ENCODE assay signal across 2 cellular contexts in the genomic region with DNA sequence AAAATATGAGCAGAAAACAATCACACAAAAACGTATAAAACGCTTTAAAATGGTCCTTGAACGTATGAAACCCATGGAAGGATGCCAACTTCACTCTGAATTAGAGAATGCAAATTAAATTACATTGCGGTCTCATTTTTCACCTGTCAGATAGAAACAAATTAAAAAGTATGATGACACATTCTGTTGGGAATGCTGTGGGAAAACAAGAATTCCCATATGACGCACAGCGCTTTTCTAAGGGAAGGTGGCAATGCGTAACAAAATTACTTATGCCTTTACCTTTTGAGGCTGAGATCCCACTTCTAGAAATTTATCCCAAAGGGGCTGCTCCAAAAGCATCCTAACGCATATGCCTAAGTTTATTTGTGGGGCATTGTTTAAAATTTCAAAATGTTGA.
TF ChIP-seq lines count a peak whose summit lies in the region.

No MANE protein-coding gene starts in this region.

TF ChIP-seq in IMR-90, 13 proteins besides CTCF, POLR2A, EP300 and RAD21:
- no peak for TF ChIP-seq MXI1 (IDR thresholded peaks at IDR 0.05; ENCODE audit: borderline replicate concordance, low read depth, low read length)
- TF ChIP-seq NFE2L2 (IDR thresholded peaks at IDR 0.05; ENCODE audit: low read depth, low read length), result no peak
- no peak for TF ChIP-seq MAZ (IDR thresholded peaks at IDR 0.05; ENCODE audit: borderline replicate concordance, low read depth, low read length)
- no peak for TF ChIP-seq FOS (IDR thresholded peaks at IDR 0.05; ENCODE audit: low read depth, low read length)
- TF ChIP-seq RFX5 (IDR thresholded peaks at IDR 0.05; ENCODE audit: low read depth, low read length), result no peak
- no peak for TF ChIP-seq MAFK (IDR thresholded peaks at IDR 0.05; ENCODE audit: low read depth, low read length)
- no peak for TF ChIP-seq CEBPB (IDR thresholded peaks at IDR 0.05; ENCODE audit: low read depth, low read length)
TF ChIP-seq in IMR-90: peak in this region for 0.

TF ChIP-seq in GM12891, 5 proteins besides CTCF, POLR2A, EP300 and RAD21:
- no peak for TF ChIP-seq POU2F2 (IDR thresholded peaks at IDR 0.05; ENCODE audit: low read depth, low read length)
- TF ChIP-seq POLR2AphosphoS5 (IDR thresholded peaks at IDR 0.05; ENCODE audit: low read depth, low read length), result no peak
- no peak for TF ChIP-seq SPI1 (IDR thresholded peaks at IDR 0.05; ENCODE audit: low read depth, low read length)
- no peak for TF ChIP-seq PAX5 (IDR thresholded peaks at IDR 0.05; ENCODE audit: insufficient read depth, low read length, severe bottlenecking)
- TF ChIP-seq TAF1 (IDR thresholded peaks at IDR 0.05; ENCODE audit: low read depth, low read length), result no peak
